Comparison of ENCODE assay signal across 25 cellular contexts in the genomic region with DNA sequence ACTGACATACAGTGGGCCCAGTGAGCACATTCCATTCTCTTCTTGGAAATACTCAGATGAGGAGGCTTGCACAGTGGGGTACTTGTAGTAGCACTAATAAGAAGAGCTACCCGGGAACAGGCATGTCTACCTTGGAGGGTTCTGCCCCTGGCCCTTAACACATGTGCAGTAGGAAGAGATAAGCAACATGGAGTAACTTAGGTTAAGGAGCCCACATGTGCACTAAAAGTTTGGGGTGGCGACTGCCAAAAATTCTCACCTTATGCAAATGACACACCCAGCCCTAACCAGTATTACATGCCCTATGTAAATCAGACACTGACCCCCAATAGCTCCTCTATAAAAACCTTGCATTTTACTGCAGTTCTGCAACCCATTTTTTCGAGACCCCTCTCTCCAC.
"Had no signal": no experiment of that assay in that cellular context is flagged by ENCODE, and none has a peak within 500 bp of the region (broad histone marks: within the 10 kb centered on the region; RNA-seq: fewer than 3 reads in every experiment).

No MANE protein-coding gene starts in this region.

- DNase-seq: natural killer cell; nucleus accumbens; pancreas; psoas muscle; right lobe of liver; sigmoid colon; small intestine; stimulated activated CD4-positive, alpha-beta T cell treated with anti-CD3 and anti-CD28 coated beads, Interleukin-15, amount 100 ng/mL, for 24 hours; stimulated activated CD4-positive, alpha-beta T cell treated with anti-CD3 and anti-CD28 coated beads, Interleukin-2, amount 100 ng/mL, for 24 hours; stimulated activated CD4-positive, alpha-beta T cell treated with anti-CD3 and anti-CD28 coated beads, Interleukin-2, amount 100 ng/mL, for 48 hours; stimulated activated CD4-positive, alpha-beta T cell treated with anti-CD3 and anti-CD28 coated beads, Interleukin-4, amount 100 ng/mL, for 24 hours; stimulated activated naive B cell treated with anti-CD40 and anti-IgM and Interleukin-4, amounts not matched to agents 10 μg/mL and 1 μg/mL and 100 μg/mL, for 72 hours; stimulated activated naive CD4-positive, alpha-beta T cell treated with Interleukin-2 at 50 U/mL for 16 hours; stomach; thyroid gland; trophoblast cell; upper lobe of left lung had no signal

- H3K27me3 ChIP-seq: neutrophil, pancreas, right lobe of liver, sigmoid colon, stomach, thyroid gland, tibial nerve, upper lobe of left lung, vagina had no signal

- H3K27ac Mint-ChIP-seq: natural killer cell; nephron; stimulated activated effector memory CD8-positive, alpha-beta T cell treated with anti-CD3 and anti-CD28 coated beads, Interleukin-12 subunit alpha, Interleukin-12 subunit beta, amount 100 ng/mL, for 72 hours; stimulated activated naive B cell treated with anti-CD40 and anti-IgM and Interleukin-4, amounts not matched to agents 10 μg/mL and 1 μg/mL and 100 μg/mL, for 72 hours; stimulated activated naive CD8-positive, alpha-beta T cell treated with anti-CD3 and anti-CD28 coated beads, Interleukin-15, Interleukin-2, amounts not matched to agents 100 ng/mL and 50 ng/mL, for 24 hours had no signal

- H3K27ac ChIP-seq: neutrophil, pancreas, psoas muscle, right lobe of liver, sigmoid colon, stomach, thoracic aorta, thyroid gland, tibial nerve, upper lobe of left lung, vagina had no signal

- H3K4me3 ChIP-seq: pancreas, psoas muscle, right lobe of liver, sigmoid colon, stomach, thoracic aorta, thyroid gland, tibial nerve, upper lobe of left lung, vagina had no signal

- H3K27me3 Mint-ChIP-seq: stimulated activated naive B cell treated with anti-CD40 and anti-IgM and Interleukin-4, amounts not matched to agents 10 μg/mL and 1 μg/mL and 100 μg/mL, for 72 hours; stimulated activated naive CD8-positive, alpha-beta T cell treated with anti-CD3 and anti-CD28 coated beads, Interleukin-15, Interleukin-2, amounts not matched to agents 100 ng/mL and 50 ng/mL, for 24 hours had no signal

- H3K9me3 ChIP-seq: neutrophil, pancreas, psoas muscle, right lobe of liver, sigmoid colon, stomach, thoracic aorta, thyroid gland, tibial nerve, upper lobe of left lung, vagina had no signal

- H3K36me3 ChIP-seq: neutrophil, pancreas, right lobe of liver, sigmoid colon, stomach, thoracic aorta, thyroid gland, tibial nerve, upper lobe of left lung, vagina had no signal

- H3K4me3 Mint-ChIP-seq: natural killer cell; nephron; stimulated activated effector memory CD8-positive, alpha-beta T cell treated with anti-CD3 and anti-CD28 coated beads, Interleukin-12 subunit alpha, Interleukin-12 subunit beta, amount 100 ng/mL, for 72 hours; stimulated activated naive B cell treated with anti-CD40 and anti-IgM and Interleukin-4, amounts not matched to agents 10 μg/mL and 1 μg/mL and 100 μg/mL, for 72 hours; stimulated activated naive CD8-positive, alpha-beta T cell treated with anti-CD3 and anti-CD28 coated beads, Interleukin-15, Interleukin-2, amounts not matched to agents 100 ng/mL and 50 ng/mL, for 24 hours had no signal

- H3K9me3 Mint-ChIP-seq: nephron; stimulated activated effector memory CD8-positive, alpha-beta T cell treated with anti-CD3 and anti-CD28 coated beads, Interleukin-12 subunit alpha, Interleukin-12 subunit beta, amount 100 ng/mL, for 72 hours; stimulated activated naive B cell treated with anti-CD40 and anti-IgM and Interleukin-4, amounts not matched to agents 10 μg/mL and 1 μg/mL and 100 μg/mL, for 72 hours; stimulated activated naive CD8-positive, alpha-beta T cell treated with anti-CD3 and anti-CD28 coated beads, Interleukin-15, Interleukin-2, amounts not matched to agents 100 ng/mL and 50 ng/mL, for 24 hours had no signal

- H3K36me3 Mint-ChIP-seq: natural killer cell; stimulated activated effector memory CD8-positive, alpha-beta T cell treated with anti-CD3 and anti-CD28 coated beads, Interleukin-12 subunit alpha, Interleukin-12 subunit beta, amount 100 ng/mL, for 72 hours; stimulated activated naive B cell treated with anti-CD40 and anti-IgM and Interleukin-4, amounts not matched to agents 10 μg/mL and 1 μg/mL and 100 μg/mL, for 72 hours had no signal

- H3K4me1 Mint-ChIP-seq: natural killer cell; nephron; stimulated activated effector memory CD8-positive, alpha-beta T cell treated with anti-CD3 and anti-CD28 coated beads, Interleukin-12 subunit alpha, Interleukin-12 subunit beta, amount 100 ng/mL, for 72 hours; stimulated activated naive B cell treated with anti-CD40 and anti-IgM and Interleukin-4, amounts not matched to agents 10 μg/mL and 1 μg/mL and 100 μg/mL, for 72 hours had no signal

- H3K4me1 ChIP-seq: pancreas, psoas muscle, right lobe of liver, sigmoid colon, stomach, thyroid gland, tibial nerve, upper lobe of left lung, vagina had no signal

- ATAC-seq: natural killer cell; pancreas; psoas muscle; right cardiac atrium; right lobe of liver; stimulated activated effector memory CD8-positive, alpha-beta T cell treated with anti-CD3 and anti-CD28 coated beads, Interleukin-12 subunit alpha, Interleukin-12 subunit beta, amount 100 ng/mL, for 72 hours; stimulated activated naive B cell treated with anti-CD40 and anti-IgM and Interleukin-4, amounts not matched to agents 10 μg/mL and 1 μg/mL and 100 μg/mL, for 72 hours had no signal
